ENCODE assay signal across 9 cellular contexts in the genomic region with DNA sequence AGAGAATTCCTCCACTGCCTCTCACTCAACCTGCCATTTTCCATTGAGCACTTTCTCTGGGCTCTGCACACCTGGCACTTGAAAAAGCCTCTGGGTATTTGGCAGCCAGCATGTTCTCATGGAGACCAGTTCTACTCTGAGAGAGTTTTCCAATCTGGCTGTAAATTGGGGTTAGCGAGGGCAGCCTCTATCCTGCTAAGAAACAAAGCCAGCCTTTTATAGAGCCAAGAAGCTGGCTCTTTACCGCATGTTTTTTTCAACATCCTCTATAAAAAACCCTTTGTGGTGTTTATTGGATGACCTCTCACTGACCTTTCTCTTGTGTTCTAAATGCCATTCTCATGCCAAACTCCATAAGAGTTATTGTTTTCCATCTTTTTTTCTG. TPM values are rescaled to one million over a fixed set of nuclear protein-coding genes. Genes with fewer than 3 reads are reported as not detected.
DNase-seq lines count a peak whose midpoint lies in the region; ATAC-seq and TF ChIP-seq lines count a peak whose summit lies in the region.
"Had no signal": no experiment of that assay in that cellular context is flagged by ENCODE, and none has a peak within 500 bp of the region (broad histone marks: within the 10 kb centered on the region; RNA-seq: fewer than 3 reads in every experiment).

No MANE protein-coding gene starts in this region.

- TF ChIP-seq CTCF in AG10803 (conservative IDR thresholded peaks at IDR 0.05; ENCODE audit: low read length) = no peak
- TF ChIP-seq CTCF in choroid plexus epithelial cell (conservative IDR thresholded peaks at IDR 0.05; ENCODE audit: low read depth, low read length) = no peak
- no peak for TF ChIP-seq CTCF in lung (IDR thresholded peaks at IDR 0.05; ENCODE audit: control extremely low read depth, extremely low read depth)

- H3K9me3 ChIP-seq in lung (ENCODE audit: control insufficient read depth in 2 of 2, insufficient read depth in 1 of 2, low read length in 1 of 2) = peaks cover 0 to 2% of the 10 kb centered on the region in 2 donors

- no peaks in the 10 kb centered on the region for H3K36me3 ChIP-seq in lung (ENCODE audit: control insufficient read depth in 2 of 2, insufficient read depth in 2 of 2, low read length in 2 of 2)

- H3K4me3 ChIP-seq in AG10803 (ENCODE audit: low read length) (no peak overlapping the region), choroid plexus epithelial cell (ENCODE audit: low read depth, low read length) (no peak overlapping the region), lung (no peak overlapping the region)

- ATAC-seq in lung (ENCODE audit: insufficient read depth, low FRiP score) (no peak), HG03108 (IDR thresholded peaks at IDR 0.05; ENCODE audit: unreplicated experiment) (no peak), HG02870 (IDR thresholded peaks at IDR 0.05; ENCODE audit: unreplicated experiment) (no peak), GM19452 (IDR thresholded peaks at IDR 0.05; ENCODE audit: unreplicated experiment) (no peak)

- DNase-seq in AG10803 (ENCODE audit: low read depth) (peak; percentile 42), M059J (ENCODE audit: low read depth) (peak; percentile 93), choroid plexus epithelial cell (ENCODE audit: low read depth) (peak; percentile 49), lung (ENCODE audit: low spot score) (peak; percentile 15), D341Med (ENCODE audit: low spot score) (no peak)
- DNase-seq: stimulated activated CD4-positive, alpha-beta T cell treated with anti-CD3 and anti-CD28 coated beads, Interleukin-2, amount 100 ng/mL, for 48 hours had no signal

- 24 to 58% methylated on average over 2 of the region's 2 CpGs for WGBS in lung, 2 donors

- H3K4me1 ChIP-seq in lung (ENCODE audit: control insufficient read depth in 2 of 2, insufficient read depth in 2 of 2, low read length in 2 of 2) = peaks cover 4 to 8% of the 10 kb centered on the region in 2 donors

- H3K27me3 ChIP-seq in lung (ENCODE audit: control insufficient read depth, insufficient read depth) = no peaks in the 10 kb centered on the region

- H3K27ac ChIP-seq in lung (ENCODE audit: low read depth in 1 of 2, low read length in 1 of 2) = no peak overlapping the region

RNA-seq across cellular contexts. Expression of a gene that starts 52.6 kb away (rescaled TPM):
- 2.7 and 6.0 TPM in 2 replicates for total RNA-seq in M059J (2014; rRNA removed; shearing (Covaris generic))
- 10 to 100 TPM in 1 of 2 donors, 1 to 10 TPM in 1; 10.0 to 18.4 TPM for total RNA-seq in lung
- 10 to 100 TPM in 1 of 2 donors, 1 to 10 TPM in 1; 8.5 to 14.2 TPM for polyA plus RNA-seq in lung
